In genomic region chr22:31451709-31452571, GRCh38 we compare ENCODE assay signal across 8 cellular contexts. TPM values are rescaled to one million over a fixed set of nuclear protein-coding genes. Genes with fewer than 3 reads are reported as not detected.
DNase-seq lines count a peak whose midpoint lies in the region; ATAC-seq and TF ChIP-seq lines count a peak whose summit lies in the region.

No MANE protein-coding gene starts in this region.

- H3K27ac ChIP-seq in liver (ENCODE audit: low read depth in 1 of 2, low read length in 2 of 2), result no peak overlapping the region

- no peaks in the 10 kb centered on the region for H3K4me1 ChIP-seq in Loucy (ENCODE audit: insufficient read depth, low read length, poor library complexity, severe bottlenecking)
- peaks cover 0 to 6% (median 2%) of the 10 kb centered on the region in 4 donors for H3K4me1 ChIP-seq in liver (ENCODE audit: control insufficient read depth in 4 of 4, insufficient read depth in 4 of 4, low read length in 3 of 4)

- H3K79me2 ChIP-seq in Loucy (ENCODE audit: insufficient read depth, low read length), result no peaks in the 10 kb centered on the region

- ATAC-seq in GM21825 (IDR thresholded peaks at IDR 0.05; ENCODE audit: unreplicated experiment), result no peak
- no peak for ATAC-seq in GM21737 (IDR thresholded peaks at IDR 0.05; ENCODE audit: unreplicated experiment)

- H3F3A ChIP-seq in Loucy (ENCODE audit: low read depth), result no peaks in the 10 kb centered on the region

- peak; percentile 5 for DNase-seq in stimulated activated CD4-positive, alpha-beta T cell treated with anti-CD3 and anti-CD28 coated beads, Interleukin-4, amount 100 ng/mL, for 24 hours
- no peak for DNase-seq in stimulated activated CD4-positive, alpha-beta T cell treated with anti-CD3 and anti-CD28 coated beads, Interleukin-4, amount 100 ng/mL, for 1 hour
- DNase-seq in amniotic stem cell (lab: John Stamatoyannopoulos, UW) (peak; percentile 49), NCI-H345 treated with DMSO at 0.1 percent for 48 hours (lab: John Stamatoyannopoulos, UW; ENCODE audit: unreplicated experiment) (no peak)

- H3K27me3 ChIP-seq in Loucy (ENCODE audit: insufficient read depth, low read length, poor library complexity, severe bottlenecking) (no peaks in the 10 kb centered on the region), liver (ENCODE audit: control insufficient read depth in 4 of 4, insufficient read depth in 4 of 4, low read length in 3 of 4) (no peaks in the 10 kb centered on the region)

- no peaks in the 10 kb centered on the region for H3K9me2 ChIP-seq in Loucy (replicated peaks; ENCODE audit: low read depth, low read length)

- H3K9me3 ChIP-seq in Loucy (ENCODE audit: insufficient read depth, low read depth, low read length) (no peaks in the 10 kb centered on the region), liver (ENCODE audit: control insufficient read depth in 4 of 4, low read length in 3 of 4) (no peaks in the 10 kb centered on the region)

- no peak overlapping the region for H3K4me2 ChIP-seq in Loucy (ENCODE audit: low read depth, low read length, poor library complexity, severe bottlenecking)

- peak; percentile 44 to 67 for TF ChIP-seq RAD21 in liver (IDR thresholded peaks at IDR 0.05)

- H3K9ac ChIP-seq in Loucy (ENCODE audit: low read depth, low read length, poor library complexity, severe bottlenecking), result no peak overlapping the region
- H3K9ac ChIP-seq in liver (ENCODE audit: low read depth in 1 of 2, low read length in 2 of 2), result no peak overlapping the region

- peak; percentile 72 for TF ChIP-seq CTCF in Loucy (conservative IDR thresholded peaks at IDR 0.05; ENCODE audit: low read length)
- TF ChIP-seq CTCF in liver (IDR thresholded peaks at IDR 0.05; ENCODE audit: low read depth, low read length, missing input control), result peak; percentile 15

- no peak overlapping the region for H2AFZ ChIP-seq in Loucy (ENCODE audit: low read length)

- 87% methylated on average over 5 of the region's 5 CpGs for WGBS in liver

- no peaks in the 10 kb centered on the region for H4K20me1 ChIP-seq in Loucy (ENCODE audit: insufficient read depth, low read length, poor library complexity, severe bottlenecking)

- peaks cover 60% of the 10 kb centered on the region for H3K36me3 ChIP-seq in Loucy (ENCODE audit: insufficient read depth, low read length)
- peaks cover 5 to 30% (median 21%) of the 10 kb centered on the region in 4 donors for H3K36me3 ChIP-seq in liver (ENCODE audit: control insufficient read depth in 4 of 4, insufficient read depth in 3 of 4, low read depth in 1 of 4, low read length in 3 of 4)

- H3K4me3 ChIP-seq in Loucy (ENCODE audit: low read length, poor library complexity, severe bottlenecking) (no peak overlapping the region), liver (ENCODE audit: low read depth in 1 of 3, low read length in 3 of 3) (no peak overlapping the region)

TF ChIP-seq in liver, 16 proteins besides CTCF, POLR2A, EP300 and RAD21:
- peak; percentile 9 for TF ChIP-seq HNF4G (IDR thresholded peaks at IDR 0.05)
- TF ChIP-seq HNF4A (conservative IDR thresholded peaks at IDR 0.05), result peak in 1 of 2 donors; percentile 46
- TF ChIP-seq ZBTB33 (IDR thresholded peaks at IDR 0.05), result no peak

RNA-seq across cellular contexts. Expression of gene EIF4ENIF1, which starts 37.7 kb away (rescaled TPM):
- 1 to 10 TPM; 7.0 to 7.1 TPM for total RNA-seq in liver
- polyA plus RNA-seq in liver, result 1 to 10 TPM; 4.6 to 5.1 TPM

RNA-seq across cellular contexts. Expression of gene SFI1, which starts 44.4 kb away (rescaled TPM):
- 10 to 100 TPM; 11.0 to 16.2 TPM for total RNA-seq in liver
- polyA plus RNA-seq in liver, result 1 to 10 TPM; 3.1 to 3.7 TPM

RNA-seq across cellular contexts. Expression of gene DRG1, which starts 52.5 kb away (rescaled TPM):
- 10 to 100 TPM; 34.7 to 39.7 TPM for total RNA-seq in liver
- 10 to 100 TPM; 23.1 to 30.2 TPM for polyA plus RNA-seq in liver

Comparison
In these comparisons a context has a peak if more than half of its experiments do, and no peak if none do; other contexts are left out.
1. DNase-seq: peak in stimulated activated CD4-positive, alpha-beta T cell treated with anti-CD3 and anti-CD28 coated beads, Interleukin-4, amount 100 ng/mL, for 24 hours (single experiment) and amniotic stem cell (single experiment); none in stimulated activated CD4-positive, alpha-beta T cell treated with anti-CD3 and anti-CD28 coated beads, Interleukin-4, amount 100 ng/mL, for 1 hour (single experiment) and NCI-H345 treated with DMSO at 0.1 percent for 48 hours (single experiment).